1 cellular context compared by ENCODE assay signal in genomic region chr2:195406886-195407603, GRCh38.
A peak's percentile ranks its signal among the peaks of the same experiment; 100 is the strongest.
TF ChIP-seq lines count a peak whose summit lies in the region.

No MANE protein-coding gene starts in this region.

TF ChIP-seq in GM12878, 131 proteins besides CTCF, POLR2A, EP300 and RAD21 (continued from another document):
- TF ChIP-seq REST (IDR thresholded peaks at IDR 0.05; ENCODE audit: low read depth, low read length) = no peak
- peak; percentile 41; the same call in 1 of the 2 replicates for TF ChIP-seq NBN (IDR thresholded peaks at IDR 0.05)
- peak; percentile 72 for TF ChIP-seq MTA2 (IDR thresholded peaks at IDR 0.05; ENCODE audit: low read depth)
- peak; percentile 53 for TF ChIP-seq JUNB (IDR thresholded peaks at IDR 0.05)
- 0 out of 2 replicates have a peak, but pooled peaks have one; percentile 39 for TF ChIP-seq IRF4 (IDR thresholded peaks at IDR 0.05; ENCODE audit: low read depth, low read length)
- TF ChIP-seq BCL11A (IDR thresholded peaks at IDR 0.05; ENCODE audit: low read depth, low read length) = no peak
- TF ChIP-seq RUNX3 (IDR thresholded peaks at IDR 0.05; ENCODE audit: low read length) = peak; percentile 42; the same call in 1 of the 2 replicates
- TF ChIP-seq PKNOX1 (IDR thresholded peaks at IDR 0.05) = peak; percentile 63
- TF ChIP-seq SMAD5 (IDR thresholded peaks at IDR 0.05; ENCODE audit: low read depth) = no peak
- peak; percentile 81 for TF ChIP-seq SMARCA5 (IDR thresholded peaks at IDR 0.05)
- peak; percentile 57 for TF ChIP-seq NR2F1 (conservative IDR thresholded peaks at IDR 0.05)
- TF ChIP-seq HSF1 (IDR thresholded peaks at IDR 0.05; ENCODE audit: low read depth, low read length) = no peak
- no peak for TF ChIP-seq JUND (IDR thresholded peaks at IDR 0.05; ENCODE audit: low read depth, low read length)
- 0 out of 2 replicates have a peak, but pooled peaks have one; percentile 19 for TF ChIP-seq CREM (IDR thresholded peaks at IDR 0.05; ENCODE audit: low read depth)
- no peak for TF ChIP-seq ZSCAN29 (IDR thresholded peaks at IDR 0.05)
- TF ChIP-seq, protein P1, sequence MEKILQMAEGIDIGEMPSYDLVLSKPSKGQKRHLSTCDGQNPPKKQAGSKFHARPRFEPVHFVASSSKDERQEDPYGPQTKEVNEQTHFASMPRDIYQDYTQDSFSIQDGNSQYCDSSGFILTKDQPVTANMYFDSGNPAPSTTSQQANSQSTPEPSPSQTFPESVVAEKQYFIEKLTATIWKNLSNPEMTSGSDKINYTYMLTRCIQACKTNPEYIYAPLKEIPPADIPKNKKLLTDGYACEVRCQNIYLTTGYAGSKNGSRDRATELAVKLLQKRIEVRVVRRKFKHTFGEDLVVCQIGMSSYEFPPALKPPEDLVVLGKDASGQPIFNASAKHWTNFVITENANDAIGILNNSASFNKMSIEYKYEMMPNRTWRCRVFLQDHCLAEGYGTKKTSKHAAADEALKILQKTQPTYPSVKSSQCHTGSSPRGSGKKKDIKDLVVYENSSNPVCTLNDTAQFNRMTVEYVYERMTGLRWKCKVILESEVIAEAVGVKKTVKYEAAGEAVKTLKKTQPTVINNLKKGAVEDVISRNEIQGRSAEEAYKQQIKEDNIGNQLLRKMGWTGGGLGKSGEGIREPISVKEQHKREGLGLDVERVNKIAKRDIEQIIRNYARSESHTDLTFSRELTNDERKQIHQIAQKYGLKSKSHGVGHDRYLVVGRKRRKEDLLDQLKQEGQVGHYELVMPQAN (conservative IDR thresholded peaks at IDR 0.05) = 0 out of 2 replicates have a peak, but pooled peaks have one; percentile 50
- peak; percentile 29; the same call in 1 of the 2 replicates for TF ChIP-seq ATF2 (IDR thresholded peaks at IDR 0.05; ENCODE audit: low read length)
- no peak for TF ChIP-seq ELK1 (IDR thresholded peaks at IDR 0.05; ENCODE audit: low read depth, low read length)
- 0 out of 2 replicates have a peak, but pooled peaks have one; percentile 14 for TF ChIP-seq LARP7 (IDR thresholded peaks at IDR 0.05)
- TF ChIP-seq GATAD2B (conservative IDR thresholded peaks at IDR 0.05; ENCODE audit: low read depth) = no peak
- TF ChIP-seq KAT2A (conservative IDR thresholded peaks at IDR 0.05; ENCODE audit: control insufficient read depth, low read depth, low read length) = no peak
- TF ChIP-seq ATF7 (IDR thresholded peaks at IDR 0.05; ENCODE audit: low read depth) = peak; percentile 47; the same call in 1 of the 2 replicates
- peak; percentile 57 for TF ChIP-seq IKZF1 (conservative IDR thresholded peaks at IDR 0.05)
- TF ChIP-seq TCF3 (IDR thresholded peaks at IDR 0.05; ENCODE audit: borderline replicate concordance, insufficient read depth, low read depth, low read length) = no peak
- peak; percentile 41 to 50; a peak in 2 of 4 replicates for TF ChIP-seq IKZF2 (IDR thresholded peaks at IDR 0.05)
- TF ChIP-seq, protein P2, sequence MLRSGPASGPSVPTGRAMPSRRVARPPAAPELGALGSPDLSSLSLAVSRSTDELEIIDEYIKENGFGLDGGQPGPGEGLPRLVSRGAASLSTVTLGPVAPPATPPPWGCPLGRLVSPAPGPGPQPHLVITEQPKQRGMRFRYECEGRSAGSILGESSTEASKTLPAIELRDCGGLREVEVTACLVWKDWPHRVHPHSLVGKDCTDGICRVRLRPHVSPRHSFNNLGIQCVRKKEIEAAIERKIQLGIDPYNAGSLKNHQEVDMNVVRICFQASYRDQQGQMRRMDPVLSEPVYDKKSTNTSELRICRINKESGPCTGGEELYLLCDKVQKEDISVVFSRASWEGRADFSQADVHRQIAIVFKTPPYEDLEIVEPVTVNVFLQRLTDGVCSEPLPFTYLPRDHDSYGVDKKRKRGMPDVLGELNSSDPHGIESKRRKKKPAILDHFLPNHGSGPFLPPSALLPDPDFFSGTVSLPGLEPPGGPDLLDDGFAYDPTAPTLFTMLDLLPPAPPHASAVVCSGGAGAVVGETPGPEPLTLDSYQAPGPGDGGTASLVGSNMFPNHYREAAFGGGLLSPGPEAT (IDR thresholded peaks at IDR 0.05; ENCODE audit: low read depth) = peak; percentile 86; the same call in 1 of the 2 replicates
- no peak for TF ChIP-seq YBX1 (IDR thresholded peaks at IDR 0.05)
- TF ChIP-seq ZNF217 (IDR thresholded peaks at IDR 0.05) = peak; percentile 99
- TF ChIP-seq ZNF24 (IDR thresholded peaks at IDR 0.05) = peak; percentile 51; the same call in 1 of the 2 replicates
- TF ChIP-seq, protein P3, sequence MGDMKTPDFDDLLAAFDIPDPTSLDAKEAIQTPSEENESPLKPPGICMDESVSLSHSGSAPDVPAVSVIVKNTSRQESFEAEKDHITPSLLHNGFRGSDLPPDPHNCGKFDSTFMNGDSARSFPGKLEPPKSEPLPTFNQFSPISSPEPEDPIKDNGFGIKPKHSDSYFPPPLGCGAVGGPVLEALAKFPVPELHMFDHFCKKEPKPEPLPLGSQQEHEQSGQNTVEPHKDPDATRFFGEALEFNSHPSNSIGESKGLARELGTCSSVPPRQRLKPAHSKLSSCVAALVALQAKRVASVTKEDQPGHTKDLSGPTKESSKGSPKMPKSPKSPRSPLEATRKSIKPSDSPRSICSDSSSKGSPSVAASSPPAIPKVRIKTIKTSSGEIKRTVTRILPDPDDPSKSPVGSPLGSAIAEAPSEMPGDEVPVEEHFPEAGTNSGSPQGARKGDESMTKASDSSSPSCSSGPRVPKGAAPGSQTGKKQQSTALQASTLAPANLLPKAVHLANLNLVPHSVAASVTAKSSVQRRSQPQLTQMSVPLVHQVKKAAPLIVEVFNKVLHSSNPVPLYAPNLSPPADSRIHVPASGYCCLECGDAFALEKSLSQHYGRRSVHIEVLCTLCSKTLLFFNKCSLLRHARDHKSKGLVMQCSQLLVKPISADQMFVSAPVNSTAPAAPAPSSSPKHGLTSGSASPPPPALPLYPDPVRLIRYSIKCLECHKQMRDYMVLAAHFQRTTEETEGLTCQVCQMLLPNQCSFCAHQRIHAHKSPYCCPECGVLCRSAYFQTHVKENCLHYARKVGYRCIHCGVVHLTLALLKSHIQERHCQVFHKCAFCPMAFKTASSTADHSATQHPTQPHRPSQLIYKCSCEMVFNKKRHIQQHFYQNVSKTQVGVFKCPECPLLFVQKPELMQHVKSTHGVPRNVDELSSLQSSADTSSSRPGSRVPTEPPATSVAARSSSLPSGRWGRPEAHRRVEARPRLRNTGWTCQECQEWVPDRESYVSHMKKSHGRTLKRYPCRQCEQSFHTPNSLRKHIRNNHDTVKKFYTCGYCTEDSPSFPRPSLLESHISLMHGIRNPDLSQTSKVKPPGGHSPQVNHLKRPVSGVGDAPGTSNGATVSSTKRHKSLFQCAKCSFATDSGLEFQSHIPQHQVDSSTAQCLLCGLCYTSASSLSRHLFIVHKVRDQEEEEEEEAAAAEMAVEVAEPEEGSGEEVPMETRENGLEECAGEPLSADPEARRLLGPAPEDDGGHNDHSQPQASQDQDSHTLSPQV (IDR thresholded peaks at IDR 0.05) = no peak
- TF ChIP-seq POLR2AphosphoS2 (IDR thresholded peaks at IDR 0.05; ENCODE audit: low read depth, low read length) = no peak
- TF ChIP-seq TBL1XR1 (IDR thresholded peaks at IDR 0.05; ENCODE audit: low read depth, low read length) = no peak
- peak; percentile 81; the same call in 1 of the 2 replicates for TF ChIP-seq DPF2 (IDR thresholded peaks at IDR 0.05)
- TF ChIP-seq ETV6 (conservative IDR thresholded peaks at IDR 0.05 in 1 of 2, IDR thresholded peaks at IDR 0.05 in 1 of 2; ENCODE audit: borderline replicate concordance in 1 of 2, low read depth in 1 of 2) = no peak
- TF ChIP-seq POLR2AphosphoS5 (IDR thresholded peaks at IDR 0.05; ENCODE audit: low read length) = no peak
- TF ChIP-seq NFIC (IDR thresholded peaks at IDR 0.05; ENCODE audit: low read depth, low read length) = no peak
- no peak for TF ChIP-seq POU2F2 (IDR thresholded peaks at IDR 0.05; ENCODE audit: borderline replicate concordance, low read depth, low read length)
- no peak for TF ChIP-seq ZNF274 (IDR thresholded peaks at IDR 0.05; ENCODE audit: insufficient read depth, insufficient read length)
